38 cellular contexts compared by ENCODE assay signal in genomic region chr17:67656494-67657203, GRCh38.
A peak's percentile ranks its signal among the peaks of the same experiment; 100 is the strongest.
DNase-seq lines count a peak whose midpoint lies in the region; ATAC-seq, FAIRE-seq and TF ChIP-seq lines count a peak whose summit lies in the region.
"Had no signal": no experiment of that assay in that cellular context is flagged by ENCODE, and none has a peak within 500 bp of the region (broad histone marks: within the 10 kb centered on the region; RNA-seq: fewer than 3 reads in every experiment).

No MANE protein-coding gene starts in this region.

- SMC1A ChIA-PET in GM12878 (lab: Charles Lee; ENCODE audit: uncharacterized antibody, unreplicated experiment): interaction anchor here (0.7 to 5.3 kb wide), 13 partner anchors 8 to 281 kb away, joined by 3 to 55 read pairs (median 8); no protein-coding TSS in a partner anchor

- H3K79me1 ChIP-seq in H9 (ENCODE audit: insufficient read depth, low read depth, low read length, poor library complexity, severe bottlenecking): no peaks in the 10 kb centered on the region

- TF ChIP-seq CTCF in GM12878 (IDR thresholded peaks at IDR 0.05 in 2 of 3, conservative IDR thresholded peaks at IDR 0.05 in 1 of 3; ENCODE audit: control insufficient read depth in 2 of 3, extremely low read depth in 1 of 3, insufficient read depth in 1 of 3, low read depth in 3 of 3, low read length in 3 of 3) (no peak), H9 (conservative IDR thresholded peaks at IDR 0.05) (no peak), sigmoid colon (IDR thresholded peaks at IDR 0.05) (no peak)

- H3K4me2 ChIP-seq in GM12878 (ENCODE audit: control insufficient read depth, insufficient read depth): peak overlapping the region; percentile 40
- H3K4me2 ChIP-seq in H9 (ENCODE audit: insufficient read depth, insufficient read length, low read length): no peak overlapping the region

- RAD21 ChIA-PET in GM12878 (lab: Charles Lee; ENCODE audit: unreplicated experiment): interaction anchor here (0.7 to 4.3 kb wide), 8 partner anchors 9 to 431 kb away, joined by 3 to 58 read pairs (median 3); partner anchors contain the start of gene PITPNC1

- no peak overlapping the region for H2BK12ac ChIP-seq in H9 (ENCODE audit: insufficient read length, low read depth, low read length)

- TF ChIP-seq EP300 in GM12878 (IDR thresholded peaks at IDR 0.05; ENCODE audit: borderline replicate concordance in 1 of 2, control insufficient read depth in 1 of 2, low read depth in 2 of 2, low read length in 2 of 2) (peak; percentile 42 to 66; a peak in 2 of 4 replicates), sigmoid colon (IDR thresholded peaks at IDR 0.05) (no peak)

- H2BK120ac ChIP-seq in H9 (ENCODE audit: low read depth, low read length, poor library complexity, severe bottlenecking): no peak overlapping the region

- DNase-seq in activated naive CD4-positive, alpha-beta T cell treated with anti-CD3 and anti-CD28 coated beads, Interleukin-2, amount 50 U/mL, for 72 hours (ENCODE audit: low spot score in 2 of 2): no peak
- peak; percentile 51 for DNase-seq in GM12878 (ENCODE audit: low read depth, low spot score)
- no peak for DNase-seq in H9
- no peak for DNase-seq in NK-92 (lab: John Stamatoyannopoulos, UW; ENCODE audit: unreplicated experiment)
- no peak for DNase-seq in sigmoid colon
- DNase-seq: 8988T; activated CD4-positive, alpha-beta T cell treated with anti-CD3 and anti-CD28 coated beads, Interleukin-2, amount 50 U/mL, for 4 hours; activated naive CD4-positive, alpha-beta T cell treated with anti-CD3 and anti-CD28 coated beads for 36 hours; C1 segment of cervical spinal cord; cerebellar nuclear complex; DMS79 treated with DMSO at 0.1 percent for 48 hours; esophagus squamous epithelium; foreskin keratinocyte; GF-D8; GOT3; heart left ventricle; kidney; MM.1S; naive thymus-derived CD4-positive, alpha-beta T cell; NCI-H1105 treated with DMSO at 0.1 percent for 48 hours; NCI-H1930; nucleus accumbens; Peyer's patch; SHP77; stimulated activated naive B cell treated with anti-CD40 and anti-IgM and Interleukin-4, amounts not matched to agents 10 μg/mL and 1 μg/mL and 100 μg/mL, for 72 hours; substantia nigra; T-helper 17 cell had no signal

- H3K4me3 Mint-ChIP-seq in activated naive CD4-positive, alpha-beta T cell treated with anti-CD3 and anti-CD28 coated beads, Interleukin-2, amount 50 U/mL, for 24 hours: no peak overlapping the region
- H3K4me3 Mint-ChIP-seq in H9: no peak overlapping the region
- H3K4me3 Mint-ChIP-seq: activated naive CD4-positive, alpha-beta T cell treated with anti-CD3 and anti-CD28 coated beads for 36 hours; activated T-helper 1 cell treated with anti-CD3 and anti-CD28 coated beads, Interleukin-12 subunit alpha, Interleukin-12 subunit beta, Interleukin-2, Interleukin-4 antibody, amounts not matched to agents 30 ng/mL and 10 ng/mL and 1 ng/mL, durations not matched to agents 14 hours and 24 hours and 36 hours; brain; naive thymus-derived CD4-positive, alpha-beta T cell; stimulated activated naive B cell treated with anti-CD40 and anti-IgM and Interleukin-4, amounts not matched to agents 10 μg/mL and 1 μg/mL and 100 μg/mL, for 72 hours; T-helper 17 cell; type B pancreatic cell had no signal

- H2BK20ac ChIP-seq in H9 (ENCODE audit: low read depth, low read length, poor library complexity, severe bottlenecking): no peak overlapping the region

- peaks cover 33% of the 10 kb centered on the region for H3K4me1 Mint-ChIP-seq in activated naive CD4-positive, alpha-beta T cell treated with anti-CD3 and anti-CD28 coated beads, Interleukin-2, amount 50 U/mL, for 24 hours
- no peaks in the 10 kb centered on the region; a peak in 1 of 4 replicates for H3K4me1 Mint-ChIP-seq in H9

- no peaks in the 10 kb centered on the region for H3K27me3 Mint-ChIP-seq in activated naive CD4-positive, alpha-beta T cell treated with anti-CD3 and anti-CD28 coated beads, Interleukin-2, amount 50 U/mL, for 24 hours
- H3K27me3 Mint-ChIP-seq in H9 (ENCODE audit: low read depth): no peaks in the 10 kb centered on the region
- H3K27me3 Mint-ChIP-seq: brain; naive thymus-derived CD4-positive, alpha-beta T cell; stimulated activated naive B cell treated with anti-CD40 and anti-IgM and Interleukin-4, amounts not matched to agents 10 μg/mL and 1 μg/mL and 100 μg/mL, for 72 hours; T-helper 17 cell; type B pancreatic cell had no signal

- FAIRE-seq in GM12878 (lab: Jason Lieb, UNC): peak; percentile 31
- FAIRE-seq: endometrium, HepG2, kidney, TTC549 had no signal

- no peak for ATAC-seq in activated naive CD4-positive, alpha-beta T cell treated with anti-CD3 and anti-CD28 coated beads, Interleukin-2, amount 50 U/mL, for 72 hours
- ATAC-seq in HG02870 (IDR thresholded peaks at IDR 0.05; ENCODE audit: unreplicated experiment) (peak; percentile 76), GM12878 (peak; percentile 86), HG02938 (IDR thresholded peaks at IDR 0.05; ENCODE audit: unreplicated experiment) (no peak)
- ATAC-seq: activated CD4-positive, CD25-positive, alpha-beta regulatory T cell treated with anti-CD3 and anti-CD28 coated beads, Interleukin-2, amount 50 U/mL, for 24 hours; foreskin keratinocyte; heart left ventricle; HepG2; naive thymus-derived CD4-positive, alpha-beta T cell; T-helper 17 cell had no signal

- peaks cover 42% of the 10 kb centered on the region for H3K4me1 ChIP-seq in GM12878 (ENCODE audit: control insufficient read depth, insufficient read depth, low read length)
- H3K4me1 ChIP-seq in H9 (ENCODE audit: insufficient read depth, low read length): no peaks in the 10 kb centered on the region
- H3K4me1 ChIP-seq in sigmoid colon: no peaks in the 10 kb centered on the region
- H3K4me1 ChIP-seq: foreskin keratinocyte, heart left ventricle, Peyer's patch, prostate gland had no signal

- no peak overlapping the region for H4K91ac ChIP-seq in H9 (ENCODE audit: insufficient read length, low read depth, low read length)

- CTCF ChIA-PET in GM12878 (lab: Yijun Ruan, JAX): interaction anchor here (0.7 to 3.3 kb wide), 8 partner anchors 10 to 180 kb away, joined by 3 to 24 read pairs (median 4); no protein-coding TSS in a partner anchor

- H3K79me2 ChIP-seq in GM12878 (ENCODE audit: control insufficient read depth, insufficient read depth, low read length) (no peaks in the 10 kb centered on the region; the same call in 1 of the 2 replicates), H9 (ENCODE audit: insufficient read depth, low read length) (no peaks in the 10 kb centered on the region)

- no peak overlapping the region for H3K56ac ChIP-seq in H9 (ENCODE audit: insufficient read length, low read depth, low read length)

- no peak overlapping the region for H2AK5ac ChIP-seq in H9 (ENCODE audit: insufficient read length, low read length)

- no peak overlapping the region for H3K4ac ChIP-seq in H9 (ENCODE audit: low read depth, low read length)

- peak; percentile 5; the same call in 1 of the 2 replicates for TF ChIP-seq RAD21 in GM12878 (IDR thresholded peaks at IDR 0.05; ENCODE audit: insufficient read depth, low read depth, low read length)

- POLR2A ChIA-PET in GM12878 (lab: Charles Lee): interaction anchor here (0.8 to 4.1 kb wide), 4 partner anchors 9 to 88 kb away, joined by 3 to 47 read pairs (median 10); no protein-coding TSS in a partner anchor

- no peak overlapping the region for H3K14ac ChIP-seq in H9 (ENCODE audit: insufficient read depth, low read length)

- H3K4me3 ChIP-seq in GM12878: no peak overlapping the region
- no peak overlapping the region for H3K4me3 ChIP-seq in sigmoid colon
- H3K4me3 ChIP-seq: esophagus squamous epithelium, heart left ventricle, Peyer's patch, prostate gland had no signal

- BruUV-seq in GM12878 (replicated peaks; lab: Mats Ljungman, UMichigan): no TSS peak

- H4K20me1 ChIP-seq in GM12878 (ENCODE audit: control insufficient read depth, insufficient read depth) (no peaks in the 10 kb centered on the region), H9 (ENCODE audit: control insufficient read depth, insufficient read depth, insufficient read length) (no peaks in the 10 kb centered on the region)

- TF ChIP-seq POLR2A in GM12878 (IDR thresholded peaks at IDR 0.05; ENCODE audit: low read depth, low read length) (no peak), sigmoid colon (IDR thresholded peaks at IDR 0.05) (no peak)

- whole genome bisulfite sequencing in GM12878 (ENCODE audit: insufficient coverage, insufficient replicate concordance, low lambda C conversion rate, missing lambda C conversion rate): under 1% methylated on average over 8 of the region's 8 CpGs
- WGBS in H9 (ENCODE audit: extremely low coverage, insufficient read length, low lambda C conversion rate): no CpG with 5 or more reads among the region's 8 CpGs
- WGBS in sigmoid colon, 2 donors: 87 to 89% methylated on average over 8 of the region's 8 CpGs

- no peak overlapping the region for H3K23ac ChIP-seq in H9 (ENCODE audit: insufficient read length, low read depth, low read length)

- H3K9me3 ChIP-seq in GM12878 (replicated peaks; ENCODE audit: control insufficient read depth, insufficient read depth, low read length): peaks cover 18% of the 10 kb centered on the region
- no peaks in the 10 kb centered on the region for H3K9me3 ChIP-seq in H9 (ENCODE audit: control insufficient read depth, low read depth, low read length)
- H3K9me3 ChIP-seq in sigmoid colon: no peaks in the 10 kb centered on the region
- H3K9me3 ChIP-seq: esophagus squamous epithelium, prostate gland had no signal

- H3K23me2 ChIP-seq in H9 (ENCODE audit: insufficient read length, low read depth, low read length, poor library complexity, severe bottlenecking): no peaks in the 10 kb centered on the region

- no peak overlapping the region for H2BK5ac ChIP-seq in H9 (ENCODE audit: insufficient read length, low read length)

- H3K27me3 ChIP-seq in GM12878 (replicated peaks in 1 of 2; ENCODE audit: control insufficient read depth in 2 of 2, insufficient read depth in 2 of 2, low read length in 1 of 2) (no peaks in the 10 kb centered on the region), H9 (ENCODE audit: insufficient read depth, low read length) (no peaks in the 10 kb centered on the region), sigmoid colon (no peaks in the 10 kb centered on the region)
- H3K27me3 ChIP-seq: esophagus squamous epithelium, foreskin keratinocyte, heart left ventricle, Peyer's patch had no signal

- H3K9me3 Mint-ChIP-seq in activated naive CD4-positive, alpha-beta T cell treated with anti-CD3 and anti-CD28 coated beads, Interleukin-2, amount 50 U/mL, for 24 hours: no peaks in the 10 kb centered on the region
- peaks cover 0 to 29% of the 10 kb centered on the region in 2 donors for H3K9me3 Mint-ChIP-seq in activated naive CD4-positive, alpha-beta T cell treated with anti-CD3 and anti-CD28 coated beads, Interleukin-2, amount 50 U/mL, for 72 hours
- H3K9me3 Mint-ChIP-seq in H9: peaks cover 3 to 12% of the 10 kb centered on the region in 2 experiments

- H3K18ac ChIP-seq in H9 (ENCODE audit: insufficient read length, low read depth, low read length): no peak overlapping the region

- no peak overlapping the region for H4K8ac ChIP-seq in H9 (replicated peaks; ENCODE audit: insufficient read length, low read depth, low read length)

- H3K36me3 Mint-ChIP-seq in activated naive CD4-positive, alpha-beta T cell treated with anti-CD3 and anti-CD28 coated beads, Interleukin-2, amount 50 U/mL, for 24 hours: peaks cover 32% of the 10 kb centered on the region
- peaks cover 38 to 43% of the 10 kb centered on the region in 2 donors for H3K36me3 Mint-ChIP-seq in activated naive CD4-positive, alpha-beta T cell treated with anti-CD3 and anti-CD28 coated beads, Interleukin-2, amount 50 U/mL, for 72 hours
- H3K36me3 Mint-ChIP-seq in H9 (ENCODE audit: insufficient read depth in 1 of 3, low read depth in 3 of 3): peaks cover 20 to 32% (median 23%) of the 10 kb centered on the region in 3 experiments
- H3K36me3 Mint-ChIP-seq: type B pancreatic cell had no signal

- H3K36me3 ChIP-seq in GM12878 (ENCODE audit: control insufficient read depth in 2 of 2, insufficient read depth in 2 of 2, low read length in 1 of 2): peaks cover 8% of the 10 kb centered on the region in 2 experiments; a peak in 3 of 4 replicates
- no peaks in the 10 kb centered on the region for H3K36me3 ChIP-seq in sigmoid colon
- H3K36me3 ChIP-seq: heart left ventricle, Peyer's patch, prostate gland had no signal

- H3K27ac ChIP-seq in GM12878 (ENCODE audit: control insufficient read depth, insufficient read depth): peak overlapping the region; percentile 88
- no peak overlapping the region for H3K27ac ChIP-seq in H9 (ENCODE audit: insufficient read length, low read depth, low read length)
- H3K27ac ChIP-seq in sigmoid colon: no peak overlapping the region
- H3K27ac ChIP-seq: esophagus squamous epithelium, foreskin keratinocyte, heart left ventricle, Peyer's patch, prostate gland had no signal

- no peak overlapping the region for H4K5ac ChIP-seq in H9 (ENCODE audit: insufficient read length, low read depth, low read length)

- in situ Hi-C loops in GM12878 (cut with MboI): no loop called here

- intact Hi-C loops in GM12878 (cut with micrococcal nuclease; ENCODE audit: unreplicated experiment) (loop anchor here (1.0 to 10.0 kb wide), 3 partner anchors 9 to 158 kb away; no protein-coding TSS in a partner anchor), sigmoid colon (cut with DNase I) (no loop called here)

- H2BK15ac ChIP-seq in H9 (ENCODE audit: low read depth, low read length): no peak overlapping the region

- H3K27ac Mint-ChIP-seq in activated naive CD4-positive, alpha-beta T cell treated with anti-CD3 and anti-CD28 coated beads, Interleukin-2, amount 50 U/mL, for 24 hours: peak overlapping the region; percentile 68
- no peak overlapping the region for H3K27ac Mint-ChIP-seq in activated naive CD4-positive, alpha-beta T cell treated with anti-CD3 and anti-CD28 coated beads, Interleukin-2, amount 50 U/mL, for 72 hours
- no peak overlapping the region for H3K27ac Mint-ChIP-seq in H9
- H3K27ac Mint-ChIP-seq: activated naive CD4-positive, alpha-beta T cell treated with anti-CD3 and anti-CD28 coated beads for 36 hours; activated T-helper 1 cell treated with anti-CD3 and anti-CD28 coated beads, Interleukin-12 subunit alpha, Interleukin-12 subunit beta, Interleukin-2, Interleukin-4 antibody, amounts not matched to agents 30 ng/mL and 10 ng/mL and 1 ng/mL, durations not matched to agents 14 hours and 24 hours and 36 hours; brain; stimulated activated naive B cell treated with anti-CD40 and anti-IgM and Interleukin-4, amounts not matched to agents 10 μg/mL and 1 μg/mL and 100 μg/mL, for 72 hours; T-helper 17 cell; type B pancreatic cell had no signal

- 0 out of 2 replicates have a peak overlapping the region, but pooled peaks have one; percentile 15 for H3K9ac ChIP-seq in GM12878 (ENCODE audit: control insufficient read depth, insufficient read depth, low read length)
- no peak overlapping the region for H3K9ac ChIP-seq in H9 (ENCODE audit: extremely low read depth, insufficient read length, low read length)

- no peak overlapping the region for H3T11ph ChIP-seq in H9 (ENCODE audit: low read length)

- H2AFZ ChIP-seq in GM12878 (ENCODE audit: control insufficient read depth, low read depth, low read length): no peak overlapping the region
- no peak overlapping the region for H2AFZ ChIP-seq in H9 (ENCODE audit: low read length)

Comparison
In these comparisons a context has a peak if more than half of its experiments do, and no peak if none do; other contexts are left out.
1. ATAC-seq: peak in HG02870 (single experiment) and GM12878 (single experiment); none in activated naive CD4-positive, alpha-beta T cell treated with anti-CD3 and anti-CD28 coated beads, Interleukin-2, amount 50 U/mL, for 72 hours (0 of 2) and HG02938 (single experiment).